Comparison of ENCODE assay signal across 8 cellular contexts in the genomic region with DNA sequence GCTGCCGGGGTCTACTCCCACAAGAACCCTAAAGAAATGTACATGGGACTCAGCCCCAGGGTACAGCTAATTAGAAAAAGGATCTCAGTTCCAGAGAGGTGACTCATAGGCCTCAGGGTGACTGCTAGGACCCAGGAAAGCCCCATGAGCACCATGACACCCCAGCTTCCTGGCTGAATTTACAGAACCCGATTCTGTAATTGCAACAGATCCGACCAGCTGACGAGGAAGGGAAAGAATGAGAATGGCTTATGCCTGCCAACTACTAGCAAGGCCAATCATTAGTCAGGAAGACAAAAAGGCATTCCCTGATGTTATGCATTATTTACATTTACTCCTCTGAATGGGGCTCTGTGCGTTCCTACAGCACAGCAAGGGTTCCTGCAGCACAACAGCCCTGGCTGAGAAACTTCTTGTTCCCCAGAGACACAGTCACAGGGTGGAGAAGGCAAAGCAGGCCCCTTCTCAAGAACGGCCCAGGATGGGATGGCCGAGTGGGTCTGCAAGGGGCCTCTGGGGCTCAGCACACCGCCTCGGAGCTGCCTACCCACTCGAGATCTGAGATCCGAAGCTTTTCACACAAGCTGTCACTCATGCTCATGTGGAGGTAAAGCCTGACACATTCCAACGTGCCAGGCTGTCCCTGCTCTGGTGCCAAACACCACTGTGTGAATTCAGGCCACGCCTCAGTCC. TPM values are rescaled to one million over a fixed set of nuclear protein-coding genes. Genes with fewer than 3 reads are reported as not detected.
DNase-seq lines count a peak whose midpoint lies in the region; FAIRE-seq and TF ChIP-seq lines count a peak whose summit lies in the region.

No MANE protein-coding gene starts in this region.

- no peaks in the 10 kb centered on the region for H3K9me3 ChIP-seq in SJCRH30 (replicated peaks)

- TF ChIP-seq CTCF in D721Med (IDR thresholded peaks at IDR 0.05; ENCODE audit: insufficient read depth, missing control alignments) (no peak), HFF-Myc (IDR thresholded peaks at IDR 0.05; ENCODE audit: low read depth, low read length, missing control alignments) (no peak), kidney epithelial cell (IDR thresholded peaks at IDR 0.05; ENCODE audit: insufficient read depth, low read length, poor library complexity, severe bottlenecking) (no peak)

- peaks cover 56% of the 10 kb centered on the region for H3K4me1 Mint-ChIP-seq in activated naive CD8-positive, alpha-beta T cell treated with anti-CD3 and anti-CD28 coated beads for 36 hours

- H3K4me1 ChIP-seq in SJCRH30: peaks cover 11% of the 10 kb centered on the region

- H3K4me3 ChIP-seq in HFF-Myc (replicated peaks; ENCODE audit: low read depth, low read length): no peak overlapping the region
- peak overlapping the region; percentile 7; the same call in 1 of the 2 replicates for H3K4me3 ChIP-seq in SJCRH30
- H3K4me3 ChIP-seq in kidney epithelial cell (ENCODE audit: low read depth, low read length): no peak overlapping the region

- H3K4me3 Mint-ChIP-seq in activated naive CD8-positive, alpha-beta T cell treated with anti-CD3 and anti-CD28 coated beads for 36 hours: peak overlapping the region; percentile 64

- FAIRE-seq in D721Med (lab: Jason Lieb, UNC): no peak

- H3K27ac Mint-ChIP-seq in activated naive CD8-positive, alpha-beta T cell treated with anti-CD3 and anti-CD28 coated beads for 36 hours: peak overlapping the region; percentile 88

- H3K36me3 ChIP-seq in SJCRH30 (no peaks in the 10 kb centered on the region), kidney epithelial cell (ENCODE audit: control insufficient read depth, insufficient read depth, low read length) (no peaks in the 10 kb centered on the region)

- H3K36me3 Mint-ChIP-seq in activated naive CD8-positive, alpha-beta T cell treated with anti-CD3 and anti-CD28 coated beads for 36 hours: peaks cover 40% of the 10 kb centered on the region

- peak overlapping the region; percentile 50 for H3K27ac ChIP-seq in SJCRH30

- no peaks in the 10 kb centered on the region for H3K27me3 Mint-ChIP-seq in activated naive CD8-positive, alpha-beta T cell treated with anti-CD3 and anti-CD28 coated beads for 36 hours

- peaks cover 2% of the 10 kb centered on the region for H3K9me3 Mint-ChIP-seq in activated naive CD8-positive, alpha-beta T cell treated with anti-CD3 and anti-CD28 coated beads for 36 hours

- no peaks in the 10 kb centered on the region for H3K27me3 ChIP-seq in SJCRH30
- H3K27me3 ChIP-seq in kidney epithelial cell (ENCODE audit: control insufficient read depth, insufficient read depth, low read length): no peaks in the 10 kb centered on the region

- DNase-seq in D721Med (ENCODE audit: insufficient read length, low spot score) (peak; percentile 11), HFF-Myc (ENCODE audit: extremely low read depth, low read depth) (peak; percentile 91), SJCRH30 (peak; percentile 78 to 85), kidney epithelial cell (ENCODE audit: low read depth) (peak; percentile 76), NCI-H146 treated with DMSO at 0.1 percent for 48 hours (lab: John Stamatoyannopoulos, UW; ENCODE audit: unreplicated experiment) (no peak), mesenteric fat pad (ENCODE audit: low spot score) (no peak)
- DNase-seq in activated naive CD8-positive, alpha-beta T cell treated with anti-CD3 and anti-CD28 coated beads for 36 hours: peak; percentile 69
- peak; percentile 48 to 64 (median 59) for DNase-seq in stimulated activated CD4-positive, alpha-beta T cell treated with anti-CD3 and anti-CD28 coated beads, TNF-alpha, amount 100 ng/mL, for 48 hours (ENCODE audit: low read depth in 3 of 3)

RNA-seq across cellular contexts. Expression of gene PBX4, which starts 27.2 kb away (rescaled TPM):
- total RNA-seq in SJCRH30 (2014; rRNA removed; shearing (Covaris generic)): 3.6 and 3.7 TPM in 2 replicates
- total RNA-seq in activated naive CD8-positive, alpha-beta T cell treated with anti-CD3 and anti-CD28 coated beads for 36 hours: 1 to 10 TPM; 8.2 to 9.6 TPM
- total RNA-seq in kidney epithelial cell (0.41 and 1.7 TPM in 2 replicates), mesenteric fat pad (2.0 TPM)

RNA-seq across cellular contexts. Expression of gene LPAR2, which starts 36.7 kb away (rescaled TPM):
- 1.5 and 1.9 TPM in 2 replicates for total RNA-seq in SJCRH30 (2014; rRNA removed; shearing (Covaris generic))
- total RNA-seq in activated naive CD8-positive, alpha-beta T cell treated with anti-CD3 and anti-CD28 coated beads for 36 hours: 10 to 100 TPM; 23.7 to 28.4 TPM
- total RNA-seq in kidney epithelial cell (19.2 and 30.5 TPM in 2 replicates), mesenteric fat pad (5.8 TPM)

RNA-seq across cellular contexts. Expression of gene GMIP, which starts 52.2 kb away (rescaled TPM):
- total RNA-seq in SJCRH30 (2014; rRNA removed; shearing (Covaris generic)): 3.2 and 4.6 TPM in 2 replicates
- 10 to 100 TPM; 53.3 to 54.7 TPM for total RNA-seq in activated naive CD8-positive, alpha-beta T cell treated with anti-CD3 and anti-CD28 coated beads for 36 hours
- total RNA-seq in kidney epithelial cell (6.3 and 18.3 TPM in 2 replicates), mesenteric fat pad (21.3 TPM)

RNA-seq across cellular contexts. Expression of gene CILP2, which starts 53.2 kb away (rescaled TPM):
- 0.94 and 1.1 TPM in 2 replicates for total RNA-seq in SJCRH30 (2014; rRNA removed; shearing (Covaris generic))
- under 1 TPM; 0.18 to 0.23 TPM for total RNA-seq in activated naive CD8-positive, alpha-beta T cell treated with anti-CD3 and anti-CD28 coated beads for 36 hours
- total RNA-seq in kidney epithelial cell (0.07 TPM in 1 of 2 replicates, not detected in the other), mesenteric fat pad (2.2 TPM)

Comparison
In these comparisons a context has a peak if more than half of its experiments do, and no peak if none do; other contexts are left out.
1. DNase-seq: peak in D721Med (single experiment), HFF-Myc (single experiment), SJCRH30 (2 of 2), activated naive CD8-positive, alpha-beta T cell treated with anti-CD3 and anti-CD28 coated beads for 36 hours (single experiment), kidney epithelial cell (single experiment) and stimulated activated CD4-positive, alpha-beta T cell treated with anti-CD3 and anti-CD28 coated beads, TNF-alpha, amount 100 ng/mL, for 48 hours (3 of 3); none in NCI-H146 treated with DMSO at 0.1 percent for 48 hours (single experiment) and mesenteric fat pad (single experiment).